Comparison of ENCODE assay signal across 7 cellular contexts in the genomic region with DNA sequence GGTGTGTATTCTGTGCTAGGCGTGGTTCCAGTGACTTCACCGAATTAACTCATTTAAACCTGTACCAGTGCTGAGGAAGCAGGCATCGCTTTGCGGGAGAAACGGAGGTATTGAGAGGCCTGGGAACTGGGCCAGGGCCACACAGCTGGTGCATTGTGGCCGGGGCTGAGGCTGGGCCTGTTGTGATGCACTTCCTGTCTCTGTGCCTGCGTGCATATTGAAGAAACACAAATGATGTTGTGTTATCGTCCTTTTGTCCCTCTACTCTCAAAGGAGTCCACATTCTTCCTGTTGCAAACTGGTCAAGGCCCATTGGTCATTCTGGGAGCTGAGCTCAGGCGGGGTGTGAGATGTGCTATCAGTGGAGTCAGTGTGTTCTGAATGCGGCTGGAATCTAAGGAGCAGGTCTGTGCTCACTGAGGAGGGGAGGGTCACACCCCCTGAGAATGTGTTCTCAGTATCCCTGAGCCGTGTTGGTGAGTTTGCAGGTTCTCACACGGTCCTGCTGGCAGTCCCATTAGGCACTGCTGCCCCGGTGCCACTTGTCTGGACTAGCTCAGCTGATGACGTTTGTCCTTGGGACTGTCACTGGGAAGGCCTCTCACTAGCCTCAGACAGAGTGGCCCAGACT.
DNase-seq lines count a peak whose midpoint lies in the region; ATAC-seq lines count a peak whose summit lies in the region.

No MANE protein-coding gene starts in this region.

- H3K4me3 ChIP-seq in skeletal muscle satellite cell (ENCODE audit: low read length), result no peak overlapping the region

- H3K9me3 ChIP-seq in skeletal muscle satellite cell (replicated peaks; ENCODE audit: low read length), result no peaks in the 10 kb centered on the region

- peaks cover 8% of the 10 kb centered on the region for H3K36me3 ChIP-seq in skeletal muscle satellite cell (ENCODE audit: insufficient read depth, low read length)

- H3K27me3 ChIP-seq in skeletal muscle satellite cell (ENCODE audit: control insufficient read depth, insufficient read depth, low read length), result no peaks in the 10 kb centered on the region

- H3K9ac ChIP-seq in skeletal muscle satellite cell (ENCODE audit: low read depth, low read length), result peak overlapping the region; percentile 52

- no peak overlapping the region for H3K4me2 ChIP-seq in skeletal muscle satellite cell (ENCODE audit: low read length)

- ATAC-seq in GM19467 (IDR thresholded peaks at IDR 0.05; ENCODE audit: unreplicated experiment), result peak; percentile 83
- peak; percentile 45 for ATAC-seq in HG03565 (IDR thresholded peaks at IDR 0.05; ENCODE audit: unreplicated experiment)

- peak; percentile 50 for DNase-seq in activated effector memory CD4-positive, alpha-beta T cell treated with Interleukin-2 at 50 U/mL for 16 hours
- DNase-seq in cardiac septum (ENCODE audit: low spot score), result peak; percentile 84
- DNase-seq in A172 (ENCODE audit: low spot score), result no peak
- DNase-seq in H4 (ENCODE audit: low spot score), result no peak

- intact Hi-C loops in cardiac septum (cut with DNase I), result no loop called here

- peaks cover 22% of the 10 kb centered on the region for H3K4me1 ChIP-seq in skeletal muscle satellite cell (ENCODE audit: control insufficient read depth, insufficient read depth, low read length)

Comparison
In these comparisons a context has a peak if more than half of its experiments do, and no peak if none do; other contexts are left out.
1. DNase-seq: peak in activated effector memory CD4-positive, alpha-beta T cell treated with Interleukin-2 at 50 U/mL for 16 hours (single experiment) and cardiac septum (single experiment); none in A172 (single experiment) and H4 (single experiment).